In genomic region chr4:73661646-73662119, GRCh38 we compare ENCODE assay signal across 12 cellular contexts. TPM values are rescaled to one million over a fixed set of nuclear protein-coding genes. Genes with fewer than 3 reads are reported as not detected.
DNase-seq lines count a peak whose midpoint lies in the region; ATAC-seq and TF ChIP-seq lines count a peak whose summit lies in the region.
"Had no signal": no experiment of that assay in that cellular context is flagged by ENCODE, and none has a peak within 500 bp of the region (broad histone marks: within the 10 kb centered on the region; RNA-seq: fewer than 3 reads in every experiment).

No MANE protein-coding gene starts in this region.

- peaks cover 20% of the 10 kb centered on the region for H3K27me3 Mint-ChIP-seq in activated T-cell treated with anti-CD3 and anti-CD28 coated beads, Interleukin-2, amount 50 U/mL, for 72 hours (ENCODE audit: low read depth)
- H3K27me3 Mint-ChIP-seq: B cell had no signal

- H3K4me3 ChIP-seq in epithelial cell of esophagus (ENCODE audit: low read length) (no peak overlapping the region), skeletal muscle satellite cell (ENCODE audit: low read length) (no peak overlapping the region), mucosa of descending colon (no peak overlapping the region)

- ATAC-seq in activated T-cell treated with anti-CD3 and anti-CD28 coated beads, Interleukin-2, amount 50 U/mL, for 72 hours (replicated peaks in 1 of 2) = peak; percentile 59 to 61
- ATAC-seq in GM21619 (IDR thresholded peaks at IDR 0.05; ENCODE audit: unreplicated experiment) = no peak
- ATAC-seq in mucosa of descending colon = no peak

- no peaks in the 10 kb centered on the region for H3K36me3 Mint-ChIP-seq in activated T-cell treated with anti-CD3 and anti-CD28 coated beads, Interleukin-2, amount 50 U/mL, for 72 hours (ENCODE audit: insufficient read depth in 2 of 2)

- H3K9ac ChIP-seq in skeletal muscle satellite cell (ENCODE audit: low read depth, low read length) = peak overlapping the region; percentile 64

- no peak for TF ChIP-seq CTCF in epithelial cell of esophagus (IDR thresholded peaks at IDR 0.05; ENCODE audit: insufficient read depth, low read depth, low read length, missing control alignments)
- TF ChIP-seq CTCF in mucosa of descending colon (IDR thresholded peaks at IDR 0.05) = no peak

- H3K9me3 ChIP-seq in skeletal muscle satellite cell (replicated peaks; ENCODE audit: low read length) (no peaks in the 10 kb centered on the region), mucosa of descending colon (no peaks in the 10 kb centered on the region)

- no peak overlapping the region for H3K27ac Mint-ChIP-seq in activated T-cell treated with anti-CD3 and anti-CD28 coated beads, Interleukin-2, amount 50 U/mL, for 72 hours
- H3K27ac Mint-ChIP-seq: B cell, H9 had no signal

- no peaks in the 10 kb centered on the region for H3K27me3 ChIP-seq in skeletal muscle satellite cell (ENCODE audit: control insufficient read depth, insufficient read depth, low read length)

- H3K9me3 Mint-ChIP-seq in activated T-cell treated with anti-CD3 and anti-CD28 coated beads, Interleukin-2, amount 50 U/mL, for 72 hours = no peaks in the 10 kb centered on the region
- H3K9me3 Mint-ChIP-seq: H9 had no signal

- H3K4me1 ChIP-seq in skeletal muscle satellite cell (ENCODE audit: control insufficient read depth, insufficient read depth, low read length) = peaks cover 45% of the 10 kb centered on the region
- no peaks in the 10 kb centered on the region for H3K4me1 ChIP-seq in mucosa of descending colon (ENCODE audit: low read depth)

- no peak overlapping the region for H3K4me3 Mint-ChIP-seq in activated T-cell treated with anti-CD3 and anti-CD28 coated beads, Interleukin-2, amount 50 U/mL, for 72 hours
- H3K4me3 Mint-ChIP-seq: B cell, H9 had no signal

- peaks cover 10% of the 10 kb centered on the region for H3K4me1 Mint-ChIP-seq in activated T-cell treated with anti-CD3 and anti-CD28 coated beads, Interleukin-2, amount 50 U/mL, for 72 hours (ENCODE audit: low read depth)
- H3K4me1 Mint-ChIP-seq: B cell had no signal

- DNase-seq in activated T-cell treated with anti-CD3 and anti-CD28 coated beads, Interleukin-2, amount 50 U/mL, for 72 hours = no peak
- no peak for DNase-seq in activated T-cell treated with anti-CD3 and anti-CD28 coated beads, Interleukin-2, amount 50 U/mL, for 1 hour
- DNase-seq in RKO (ENCODE audit: low spot score) (peak; percentile 16), epithelial cell of esophagus (ENCODE audit: low read depth) (peak; percentile 88), mucosa of descending colon (no peak), pons (ENCODE audit: low spot score) (no peak)
- DNase-seq: activated naive CD4-positive, alpha-beta T cell treated with Interleukin-2 at 50 U/mL for 16 hours; H9; hypothalamus had no signal

- peak overlapping the region; percentile 6 for H3K4me2 ChIP-seq in skeletal muscle satellite cell (ENCODE audit: low read length)

- intact Hi-C loops in mucosa of descending colon (cut with DNase I, micrococcal nuclease) = loop anchor here (5.0 to 10.0 kb wide), 2 partner anchors 471 to 473 kb away; no protein-coding TSS in a partner anchor

- H3K36me3 ChIP-seq in skeletal muscle satellite cell (ENCODE audit: insufficient read depth, low read length) (no peaks in the 10 kb centered on the region), mucosa of descending colon (ENCODE audit: low read depth) (no peaks in the 10 kb centered on the region)

RNA-seq across cellular contexts. Expression of gene RASSF6, which starts 41.4 kb away (rescaled TPM):
- total RNA-seq in activated T-cell treated with anti-CD3 and anti-CD28 coated beads, Interleukin-2, amount 50 U/mL, for 72 hours = under 1 TPM in 1 of 2 donors, not detected in 1; 0.07 TPM
- total RNA-seq in skeletal muscle satellite cell (2012; rRNA removed) = under 0.01 and 0.22 TPM in 2 replicates
- total RNA-seq in mucosa of descending colon = 10 to 100 TPM; 15.1 to 41.1 (median 27.1) TPM

Comparison
In these comparisons a context has a peak if more than half of its experiments do, and no peak if none do; other contexts are left out.
1. ATAC-seq: peak in activated T-cell treated with anti-CD3 and anti-CD28 coated beads, Interleukin-2, amount 50 U/mL, for 72 hours (2 of 2); none in GM21619 (single experiment) and mucosa of descending colon (single experiment).
2. DNase-seq: peak in RKO (single experiment) and epithelial cell of esophagus (single experiment); none in activated T-cell treated with anti-CD3 and anti-CD28 coated beads, Interleukin-2, amount 50 U/mL, for 72 hours (0 of 2), activated T-cell treated with anti-CD3 and anti-CD28 coated beads, Interleukin-2, amount 50 U/mL, for 1 hour (single experiment), mucosa of descending colon (0 of 3) and pons (single experiment).
3. RNA of gene RASSF6, which starts 41.4 kb away (total RNA-seq): 15.1 to 41.1 TPM in mucosa of descending colon; 0.07 TPM in activated T-cell treated with anti-CD3 and anti-CD28 coated beads, Interleukin-2, amount 50 U/mL, for 72 hours; every median in the first group is over 10 times any median in the second.